11 cellular contexts compared by ENCODE assay signal in genomic region chr2:1799174-1799573, GRCh38.
"Had no signal": no experiment of that assay in that cellular context is flagged by ENCODE, and none has a peak within 500 bp of the region (broad histone marks: within the 10 kb centered on the region; RNA-seq: fewer than 3 reads in every experiment).

No MANE protein-coding gene starts in this region.

- H3K27ac Mint-ChIP-seq: activated naive CD8-positive, alpha-beta T cell treated with anti-CD3 and anti-CD28 coated beads, Interleukin-2, amount 10 ng/mL, durations not matched to agents 7 days and 5 days; memory B cell; stimulated activated memory B cell treated with anti-CD40 and anti-IgM and Interleukin-4, amounts not matched to agents 10 μg/mL and 1 μg/mL and 100 μg/mL, for 72 hours had no signal

- DNase-seq: activated gamma-delta T cell; activated naive CD8-positive, alpha-beta T cell treated with anti-CD3 and anti-CD28 coated beads, Interleukin-2, amount 10 ng/mL, durations not matched to agents 7 days and 5 days; left ventricle myocardium inferior; ovary; substantia nigra; transverse colon had no signal

- H3K9me3 Mint-ChIP-seq: activated naive CD8-positive, alpha-beta T cell treated with anti-CD3 and anti-CD28 coated beads, Interleukin-2, amount 10 ng/mL, durations not matched to agents 7 days and 5 days; memory B cell; neural crest cell; stimulated activated memory B cell treated with anti-CD40 and anti-IgM and Interleukin-4, amounts not matched to agents 10 μg/mL and 1 μg/mL and 100 μg/mL, for 72 hours had no signal

- H3K4me1 Mint-ChIP-seq: memory B cell; stimulated activated memory B cell treated with anti-CD40 and anti-IgM and Interleukin-4, amounts not matched to agents 10 μg/mL and 1 μg/mL and 100 μg/mL, for 72 hours had no signal

- H3K36me3 Mint-ChIP-seq: activated naive CD8-positive, alpha-beta T cell treated with anti-CD3 and anti-CD28 coated beads, Interleukin-2, amount 10 ng/mL, durations not matched to agents 7 days and 5 days; memory B cell; stimulated activated memory B cell treated with anti-CD40 and anti-IgM and Interleukin-4, amounts not matched to agents 10 μg/mL and 1 μg/mL and 100 μg/mL, for 72 hours had no signal

- H3K27ac ChIP-seq: breast epithelium, left ventricle myocardium inferior, ovary had no signal

- H3K4me3 Mint-ChIP-seq: activated naive CD8-positive, alpha-beta T cell treated with anti-CD3 and anti-CD28 coated beads, Interleukin-2, amount 10 ng/mL, durations not matched to agents 7 days and 5 days; memory B cell; stimulated activated memory B cell treated with anti-CD40 and anti-IgM and Interleukin-4, amounts not matched to agents 10 μg/mL and 1 μg/mL and 100 μg/mL, for 72 hours had no signal

- H3K27me3 Mint-ChIP-seq: activated naive CD8-positive, alpha-beta T cell treated with anti-CD3 and anti-CD28 coated beads, Interleukin-2, amount 10 ng/mL, durations not matched to agents 7 days and 5 days had no signal

- ATAC-seq: gastroesophageal sphincter; stimulated activated memory B cell treated with anti-CD40 and anti-IgM and Interleukin-4, amounts not matched to agents 10 μg/mL and 1 μg/mL and 100 μg/mL, for 72 hours had no signal
